ENCODE assay signal across 18 cellular contexts in genomic region chr5:586751-587285, GRCh38. TPM values are rescaled to one million over a fixed set of nuclear protein-coding genes. Genes with fewer than 3 reads are reported as not detected.
A peak's percentile ranks its signal among the peaks of the same experiment; 100 is the strongest.
DNase-seq lines count a peak whose midpoint lies in the region; ATAC-seq and TF ChIP-seq lines count a peak whose summit lies in the region.
"Had no signal": no experiment of that assay in that cellular context is flagged by ENCODE, and none has a peak within 500 bp of the region (broad histone marks: within the 10 kb centered on the region; RNA-seq: fewer than 3 reads in every experiment).

No MANE protein-coding gene starts in this region.

- peaks cover 9% of the 10 kb centered on the region for H3K9me3 Mint-ChIP-seq in type B pancreatic cell

- no peak overlapping the region for H3K4me3 ChIP-seq in Panc1 (ENCODE audit: low read depth in 2 of 2, low read length in 2 of 2)
- H3K4me3 ChIP-seq: smooth muscle cell, upper lobe of left lung had no signal

- peaks cover 53% of the 10 kb centered on the region for H3K27me3 Mint-ChIP-seq in type B pancreatic cell

- in situ Hi-C loops in Panc1 (cut with HindIII; ENCODE audit: low pct_unique_long_range_greater_than_20kb, low sequenced_read_pairs) = no loop called here

- H3K27ac ChIP-seq in Panc1 (ENCODE audit: low read length) = no peak overlapping the region
- H3K27ac ChIP-seq: parathyroid adenoma, upper lobe of left lung had no signal

- no peaks in the 10 kb centered on the region for H3K36me3 Mint-ChIP-seq in type B pancreatic cell
- H3K36me3 Mint-ChIP-seq: activated naive CD8-positive, alpha-beta T cell; CD4-positive, alpha-beta memory T cell had no signal

- H3K9me3 ChIP-seq in Panc1 (ENCODE audit: control insufficient read depth, insufficient read depth, low read depth, low read length) = no peaks in the 10 kb centered on the region
- H3K9me3 ChIP-seq: upper lobe of left lung had no signal

- DNase-seq in NCI-H2196 (lab: John Stamatoyannopoulos, UW; ENCODE audit: unreplicated experiment) (peak; percentile 52), NCI-H2196 treated with DMSO at 0.1 percent for 48 hours (lab: John Stamatoyannopoulos, UW; ENCODE audit: unreplicated experiment) (no peak), Panc1 (ENCODE audit: low read depth, low spot score) (no peak), left lobe of liver (ENCODE audit: low spot score) (peak; percentile 48), type B pancreatic cell (ENCODE audit: extremely low spot score, unreplicated experiment) (no peak), H4 (ENCODE audit: low spot score) (no peak)
- DNase-seq: activated T-cell treated with anti-CD3 and anti-CD28 coated beads, Interleukin-2, amount 50 U/mL, for 4 hours; CD4-positive, alpha-beta memory T cell; effector memory CD8-positive, alpha-beta T cell; hypothalamus; NCI-H1694 treated with DMSO at 0.1 percent for 48 hours; NCI-H446 treated with DMSO at 0.1 percent for 48 hours; upper lobe of left lung had no signal

- intact Hi-C loops in Panc1 (cut with micrococcal nuclease; ENCODE audit: unreplicated experiment) = no loop called here

- no peaks in the 10 kb centered on the region for H3K36me3 ChIP-seq in Panc1 (ENCODE audit: control insufficient read depth, insufficient read depth, low read length)
- H3K36me3 ChIP-seq: upper lobe of left lung had no signal

- BruUV-seq in Panc1 (replicated peaks; lab: Mats Ljungman, UMichigan) = no TSS peak

- peaks cover 5% of the 10 kb centered on the region for H3K27me3 ChIP-seq in Panc1 (ENCODE audit: control insufficient read depth, insufficient read depth, low read length)
- H3K27me3 ChIP-seq: upper lobe of left lung had no signal

- TF ChIP-seq CTCF in Panc1 (IDR thresholded peaks at IDR 0.05) (no peak), type B pancreatic cell (conservative IDR thresholded peaks at IDR 0.05) (peak; percentile 29)

- 0 out of 2 replicates have a peak, but pooled peaks cover 3% of the 10 kb centered on the region for H3K4me1 ChIP-seq in Panc1 (ENCODE audit: control insufficient read depth, insufficient read depth, low read length)
- H3K4me1 ChIP-seq: parathyroid adenoma, upper lobe of left lung had no signal

- no peaks in the 10 kb centered on the region for H3K4me1 Mint-ChIP-seq in type B pancreatic cell (ENCODE audit: unreplicated experiment)
- H3K4me1 Mint-ChIP-seq: CD4-positive, alpha-beta memory T cell had no signal

- no peak overlapping the region for H3K27ac Mint-ChIP-seq in type B pancreatic cell
- H3K27ac Mint-ChIP-seq: activated naive CD8-positive, alpha-beta T cell; effector memory CD8-positive, alpha-beta T cell had no signal

- CTCF ChIA-PET in Panc1 (lab: Charles Lee) = no interaction called here

- POLR2A ChIA-PET in Panc1 (lab: Charles Lee) = no interaction called here

- ATAC-seq in Panc1 = peak; percentile 64
- ATAC-seq in left lobe of liver = peak; percentile 76
- no peak for ATAC-seq in HG03432 (IDR thresholded peaks at IDR 0.05; ENCODE audit: unreplicated experiment)
- no peak for ATAC-seq in HG03025 (IDR thresholded peaks at IDR 0.05; ENCODE audit: low FRiP score, unreplicated experiment)
- ATAC-seq: activated T-cell treated with anti-CD3 and anti-CD28 coated beads, Interleukin-2, amount 50 U/mL, for 4 hours; effector memory CD8-positive, alpha-beta T cell had no signal

- H3K4me3 Mint-ChIP-seq in type B pancreatic cell = no peak overlapping the region
- H3K4me3 Mint-ChIP-seq: activated naive CD8-positive, alpha-beta T cell; activated T-cell treated with anti-CD3 and anti-CD28 coated beads, Interleukin-2, amount 50 U/mL, for 4 hours; CD4-positive, alpha-beta memory T cell; effector memory CD8-positive, alpha-beta T cell had no signal

RNA-seq across cellular contexts. Expression of gene CEP72, which starts 25.3 kb away (rescaled TPM):
- total RNA-seq in Panc1 (2021; ENCODE audit: unreplicated experiment) (33.2 TPM), left lobe of liver (4.7 TPM), type B pancreatic cell (ENCODE audit: low replicate concordance) (14.2 and 27.8 TPM in 2 replicates)
- 7.5 TPM for polyA plus RNA-seq in Panc1 (2012; ENCODE audit: insufficient read length)
- total RNA-seq in H4 (2014; rRNA removed; shearing (Covaris generic)) = 4.8 TPM in 2 replicates

Comparison
In these comparisons a context has a peak if more than half of its experiments do, and no peak if none do; other contexts are left out.
1. DNase-seq: peak in NCI-H2196 (single experiment) and left lobe of liver (single experiment); none in NCI-H2196 treated with DMSO at 0.1 percent for 48 hours (single experiment), Panc1 (single experiment), type B pancreatic cell (single experiment) and H4 (single experiment).
2. ATAC-seq: peak in Panc1 (single experiment) and left lobe of liver (single experiment); none in HG03432 (single experiment) and HG03025 (single experiment).